Comparison of ENCODE assay signal across 14 cellular contexts in genomic region chr2:37201766-37202165, GRCh38. TPM values are rescaled to one million over a fixed set of nuclear protein-coding genes. Genes with fewer than 3 reads are reported as not detected.
DNase-seq lines count a peak whose midpoint lies in the region; ATAC-seq, FAIRE-seq and TF ChIP-seq lines count a peak whose summit lies in the region.
"Had no signal": no experiment of that assay in that cellular context is flagged by ENCODE, and none has a peak within 500 bp of the region (broad histone marks: within the 10 kb centered on the region; RNA-seq: fewer than 3 reads in every experiment).

No MANE protein-coding gene starts in this region.

- peaks cover 30% of the 10 kb centered on the region for H3K4me1 Mint-ChIP-seq in stimulated activated effector memory CD8-positive, alpha-beta T cell treated with anti-CD3 and anti-CD28 coated beads, Interleukin-12 subunit alpha, Interleukin-12 subunit beta, amount 100 ng/mL, for 72 hours

- no TSS peak for BruUV-seq in K562 (replicated peaks; lab: Mats Ljungman, UMichigan)

- H4K20me1 ChIP-seq in SU-DHL-6 (ENCODE audit: low read depth, low read length): no peaks in the 10 kb centered on the region
- H4K20me1 ChIP-seq in K562 (replicated peaks; ENCODE audit: control insufficient read depth, insufficient read depth, low read length): no peaks in the 10 kb centered on the region

- H3K4me2 ChIP-seq in SU-DHL-6 (ENCODE audit: low read depth, low read length, poor library complexity, severe bottlenecking) (no peak overlapping the region), K562 (ENCODE audit: insufficient read depth, low read length) (no peak overlapping the region)

- H3K9me3 ChIP-seq in SU-DHL-6 (ENCODE audit: insufficient read depth, low read length) (no peaks in the 10 kb centered on the region), K562 (replicated peaks; ENCODE audit: control insufficient read depth, insufficient read depth, low read depth, low read length) (peaks cover 13% of the 10 kb centered on the region), transverse colon (peaks cover 0 to 11% of the 10 kb centered on the region in 2 donors), prostate gland (no peaks in the 10 kb centered on the region)

- no peaks in the 10 kb centered on the region for H3K9me2 ChIP-seq in SU-DHL-6 (replicated peaks; ENCODE audit: insufficient read depth, low read length)

- H3K79me2 ChIP-seq in SU-DHL-6 (ENCODE audit: insufficient read depth, low read length) (peaks cover 65% of the 10 kb centered on the region), K562 (ENCODE audit: control insufficient read depth, insufficient read depth, low read length) (peaks cover 72% of the 10 kb centered on the region)

- ATAC-seq in K562 (no peak), GM21576 (IDR thresholded peaks at IDR 0.05; ENCODE audit: unreplicated experiment) (no peak)
- peak; percentile 99 for ATAC-seq in stimulated activated effector memory CD8-positive, alpha-beta T cell treated with anti-CD3 and anti-CD28 coated beads, Interleukin-12 subunit alpha, Interleukin-12 subunit beta, amount 100 ng/mL, for 72 hours
- ATAC-seq: left lobe of liver had no signal

- intact Hi-C loops in K562 (cut with micrococcal nuclease): no loop called here
- intact Hi-C loops in transverse colon (cut with DNase I; ENCODE audit: low total_unique reads): no loop called here
- intact Hi-C loops in prostate gland (cut with DNase I): no loop called here

- CTCF ChIA-PET in K562 (lab: Yijun Ruan, JAX; ENCODE audit: low intra/inter-chr PET ratio): no interaction called here

- no peak overlapping the region for H3K9ac ChIP-seq in SU-DHL-6 (ENCODE audit: low read length)
- no peak overlapping the region for H3K9ac ChIP-seq in K562 (ENCODE audit: insufficient read depth in 1 of 2, low read depth in 2 of 2, low read length in 2 of 2)

- H3K4me3 ChIP-seq in SU-DHL-6 (ENCODE audit: insufficient read depth, low read length, poor library complexity, severe bottlenecking) (no peak overlapping the region), K562 (no peak overlapping the region), transverse colon (no peak overlapping the region), prostate gland (no peak overlapping the region)

- FAIRE-seq in K562 (lab: Jason Lieb, UNC): no peak

- TF ChIP-seq POLR2A in K562 (conservative IDR thresholded peaks at IDR 0.05) (no peak), transverse colon (IDR thresholded peaks at IDR 0.05) (no peak), prostate gland (IDR thresholded peaks at IDR 0.05) (no peak)

- H3K9me3 Mint-ChIP-seq in stimulated activated effector memory CD8-positive, alpha-beta T cell treated with anti-CD3 and anti-CD28 coated beads, Interleukin-12 subunit alpha, Interleukin-12 subunit beta, amount 100 ng/mL, for 72 hours: peaks cover 5% of the 10 kb centered on the region

- in situ Hi-C loops in K562 (cut with MboI): no loop called here
- in situ Hi-C loops in transverse colon (cut with MboI; ENCODE audit: low pct_ligation_motif_present in 1 of 4, low pct_unique_long_range_greater_than_20kb in 1 of 4, low sequenced_read_pairs in 3 of 4): no loop called here

- H3K36me3 ChIP-seq in SU-DHL-6 (ENCODE audit: low read length) (peaks cover 48% of the 10 kb centered on the region), K562 (ENCODE audit: control insufficient read depth, insufficient read depth, low read length) (peaks cover 79% of the 10 kb centered on the region), transverse colon (peaks cover 0 to 67% (median 21%) of the 10 kb centered on the region in 4 donors), prostate gland (peaks cover 0 to 9% of the 10 kb centered on the region in 2 donors)

- WGBS in K562 (ENCODE audit: insufficient coverage, low coverage, missing lambda C conversion rate): 92% methylated on average over 1 of the region's 1 CpG
- 78 to 100% methylated on average over 1 of the region's 1 CpG for WGBS in transverse colon (ENCODE audit: low coverage in 1 of 2), 2 donors
- WGBS in prostate gland: 97% methylated on average over 1 of the region's 1 CpG

- peak; percentile 28 for DNase-seq in activated naive CD4-positive, alpha-beta T cell treated with Interleukin-2 at 50 U/mL for 16 hours
- no peak for DNase-seq in activated naive CD4-positive, alpha-beta T cell treated with anti-CD3 and anti-CD28 coated beads, Interleukin-2, amount 50 U/mL, for 16 hours
- peak in 2 of 4 experiments; percentile 14 to 23 for DNase-seq in K562 (ENCODE audit: extremely low read depth in 1 of 4, low spot score in 3 of 4)
- peak; percentile 26 to 71 for DNase-seq in stimulated activated effector memory CD8-positive, alpha-beta T cell treated with anti-CD3 and anti-CD28 coated beads, Interleukin-12 subunit alpha, Interleukin-12 subunit beta, amount 100 ng/mL, for 72 hours (ENCODE audit: low spot score in 2 of 2)
- DNase-seq in transverse colon: no peak
- DNase-seq in prostate gland (ENCODE audit: low spot score): no peak
- DNase-seq: anterior cingulate cortex, NCI-H146, SHP77 treated with DMSO at 0.1 percent for 48 hours had no signal

- no peaks in the 10 kb centered on the region for H3K27me3 ChIP-seq in SU-DHL-6 (ENCODE audit: low read length)
- H3K27me3 ChIP-seq in K562 (ENCODE audit: control insufficient read depth in 2 of 2, insufficient read depth in 2 of 2, low read length in 2 of 2): no peaks in the 10 kb centered on the region
- H3K27me3 ChIP-seq in transverse colon: no peaks in the 10 kb centered on the region
- no peaks in the 10 kb centered on the region for H3K27me3 ChIP-seq in prostate gland (replicated peaks; ENCODE audit: insufficient read depth)

- TF ChIP-seq EP300 in K562 (IDR thresholded peaks at IDR 0.05; ENCODE audit: low read length): no peak
- no peak for TF ChIP-seq EP300 in transverse colon (IDR thresholded peaks at IDR 0.05; ENCODE audit: low read depth)

- H3K4me3 Mint-ChIP-seq in stimulated activated effector memory CD8-positive, alpha-beta T cell treated with anti-CD3 and anti-CD28 coated beads, Interleukin-12 subunit alpha, Interleukin-12 subunit beta, amount 100 ng/mL, for 72 hours: peak overlapping the region; percentile 46

- peak overlapping the region; percentile 89 for H3K27ac Mint-ChIP-seq in stimulated activated effector memory CD8-positive, alpha-beta T cell treated with anti-CD3 and anti-CD28 coated beads, Interleukin-12 subunit alpha, Interleukin-12 subunit beta, amount 100 ng/mL, for 72 hours

- TF ChIP-seq CTCF in SU-DHL-6 (IDR thresholded peaks at IDR 0.05; ENCODE audit: insufficient read depth, low read length, poor library complexity, severe bottlenecking) (no peak), K562 (IDR thresholded peaks at IDR 0.05 in 2 of 3, conservative IDR thresholded peaks at IDR 0.05 in 1 of 3; ENCODE audit: insufficient read depth in 2 of 3, low read depth in 1 of 3, low read length in 3 of 3) (no peak), transverse colon (IDR thresholded peaks at IDR 0.05) (no peak), prostate gland (IDR thresholded peaks at IDR 0.05) (no peak)

- H3K36me3 Mint-ChIP-seq in stimulated activated effector memory CD8-positive, alpha-beta T cell treated with anti-CD3 and anti-CD28 coated beads, Interleukin-12 subunit alpha, Interleukin-12 subunit beta, amount 100 ng/mL, for 72 hours: peaks cover 82% of the 10 kb centered on the region

- H3K4me1 ChIP-seq in K562 (replicated peaks in 1 of 2; ENCODE audit: control insufficient read depth in 2 of 2, insufficient read depth in 2 of 2, low read length in 2 of 2): peaks cover 3 to 10% of the 10 kb centered on the region in 2 experiments; a peak in 3 of 5 replicates
- peaks cover 6 to 20% (median 12%) of the 10 kb centered on the region in 4 donors for H3K4me1 ChIP-seq in transverse colon
- H3K4me1 ChIP-seq in prostate gland (replicated peaks): no peaks in the 10 kb centered on the region

- TF ChIP-seq RAD21 in K562 (CRISPR knock-in tag; conservative IDR thresholded peaks at IDR 0.05 in 1 of 2, IDR thresholded peaks at IDR 0.05 in 1 of 2): no peak

- peak overlapping the region; percentile 5; the same call in 1 of the 2 replicates for H3K27ac ChIP-seq in SU-DHL-6 (ENCODE audit: low read depth, low read length)
- H3K27ac ChIP-seq in K562 (ENCODE audit: extremely low read depth, low read depth, low read length): peak overlapping the region; percentile 46; the same call in 1 of the 3 replicates
- H3K27ac ChIP-seq in transverse colon: no peak overlapping the region
- H3K27ac ChIP-seq in prostate gland: no peak overlapping the region

- H3F3A ChIP-seq in SU-DHL-6 (ENCODE audit: insufficient read depth): peaks cover 45% of the 10 kb centered on the region

- H2AFZ ChIP-seq in SU-DHL-6 (ENCODE audit: low read depth, low read length, severe bottlenecking): no peak overlapping the region
- no peak overlapping the region for H2AFZ ChIP-seq in K562 (ENCODE audit: low read depth, low read length)

- POLR2A ChIA-PET in K562 (lab: Yijun Ruan, JAX): interaction anchor here (0.7 to 1.7 kb wide), 6 partner anchors 8 to 21 kb away, joined by 3 to 8 read pairs (median 4); no protein-coding TSS in a partner anchor

- no peaks in the 10 kb centered on the region for H3K9me1 ChIP-seq in K562 (ENCODE audit: control insufficient read depth, insufficient read depth, low read length)

RNA-seq across cellular contexts. Expression of gene CEBPZOS, which starts 5.5 kb away (rescaled TPM):
- total RNA-seq in K562 (2011; cell fraction: chromatin; rRNA removed; ENCODE audit: low replicate concordance): 12.3 and 36.1 TPM in 2 replicates
- 9.2 and 9.7 TPM in 2 replicates for total RNA-seq in K562 (2011; cell fraction: nucleolus; rRNA removed)
- total RNA-seq in K562 (2011; cell fraction: nucleoplasm; rRNA removed): 19.1 and 39.8 TPM in 2 replicates
- total RNA-seq in K562 (2014; rRNA removed): 19.7 and 21.7 TPM in 2 replicates
- total RNA-seq in K562 (2014; rRNA removed; fragmentation: Illumina TruSeq; extraction: Trizol): 41.5 and 46.3 TPM in 2 replicates
- 28.5 and 32.1 TPM in 2 replicates for total RNA-seq in K562 (2015; rRNA removed; fragmentation: Illumina TruSeq; extraction: Trizol)
- 48.0 and 48.9 TPM in 2 replicates for total RNA-seq in K562 (2021)
- polyA plus RNA-seq in K562 (2011; rRNA removed): 48.8 and 53.7 TPM in 2 replicates
- polyA plus RNA-seq in K562 (2011; cell fraction: cytosol; rRNA removed): 23.3 and 50.1 TPM in 2 replicates
- polyA plus RNA-seq in K562 (2011; cell fraction: nucleus; rRNA removed): 16.3 and 20.8 TPM in 2 replicates
- polyA plus RNA-seq in K562 (2012): 31.6 and 62.8 TPM in 2 replicates
- 46.4 and 59.2 TPM in 2 replicates for polyA plus RNA-seq in K562 (2014; fragmentation: Illumina TruSeq; extraction: Trizol)
- 10 to 100 TPM; 28.5 to 64.8 TPM for polyA plus RNA-seq in K562 (2014; fragmentation: Nextera tagmentation; extraction: Ambion mirVana)
- polyA plus RNA-seq in K562 (2014; rRNA removed): 46.7 and 62.4 TPM in 2 replicates
- 26.2 and 26.4 TPM in 2 replicates for polyA minus RNA-seq in K562 (2011; rRNA and poly(A)+ RNA removed)
- polyA minus RNA-seq in K562 (2011; cell fraction: cytosol; rRNA and poly(A)+ RNA removed): 9.2 and 17.2 TPM in 2 replicates
- polyA minus RNA-seq in K562 (2011; cell fraction: nucleus; rRNA and poly(A)+ RNA removed): 6.5 and 10.9 TPM in 2 replicates
- 10 to 100 TPM in 3 of 4 donors, 1 to 10 TPM in 1; 7.5 to 39.0 (median 24.2) TPM for total RNA-seq in transverse colon
- 10 to 100 TPM; 24.3 to 45.2 TPM for total RNA-seq in prostate gland

RNA-seq across cellular contexts. Expression of gene SULT6B1, which starts 13.3 kb away (rescaled TPM):
- total RNA-seq in K562 (2011; cell fraction: chromatin; rRNA removed; ENCODE audit: low replicate concordance): not detected in 2 replicates
- total RNA-seq in K562 (2011; cell fraction: nucleolus; rRNA removed): not detected in 2 replicates
- not detected in 2 replicates for total RNA-seq in K562 (2011; cell fraction: nucleoplasm; rRNA removed)
- total RNA-seq in K562 (2014; rRNA removed) (not detected in 2 replicates), K562 (2014; rRNA removed; fragmentation: Illumina TruSeq; extraction: Trizol) (not detected in 2 replicates), K562 (2015; rRNA removed; fragmentation: Illumina TruSeq; extraction: Trizol) (not detected in 2 replicates), K562 (2021) (not detected in 2 replicates), transverse colon (not detected), prostate gland (not detected)
- polyA plus RNA-seq in K562 (2011; rRNA removed) (not detected in 2 replicates), K562 (2014; fragmentation: Illumina TruSeq; extraction: Trizol) (not detected in 2 replicates), K562 (2014; fragmentation: Nextera tagmentation; extraction: Ambion mirVana) (not detected), K562 (2014; rRNA removed) (not detected in 2 replicates)
- polyA plus RNA-seq in K562 (2011; cell fraction: cytosol; rRNA removed): not detected in 2 replicates
- not detected in 2 replicates for polyA plus RNA-seq in K562 (2011; cell fraction: nucleus; rRNA removed)
- polyA plus RNA-seq in K562 (2012): not detected in 2 replicates
- polyA minus RNA-seq in K562 (2011; rRNA and poly(A)+ RNA removed): not detected in 2 replicates
- not detected in 2 replicates for polyA minus RNA-seq in K562 (2011; cell fraction: cytosol; rRNA and poly(A)+ RNA removed)
- not detected in 2 replicates for polyA minus RNA-seq in K562 (2011; cell fraction: nucleus; rRNA and poly(A)+ RNA removed)
- total RNA-seq: fibroblast of lung, left lobe of liver, posterior vena cava had no signal
- polyA plus RNA-seq: fibroblast of lung had no signal

RNA-seq across cellular contexts. Expression of gene CEBPZ, which starts 29.6 kb away (rescaled TPM):
- 13.4 and 61.1 TPM in 2 replicates for total RNA-seq in K562 (2011; cell fraction: chromatin; rRNA removed; ENCODE audit: low replicate concordance)
- 8.3 and 12.1 TPM in 2 replicates for total RNA-seq in K562 (2011; cell fraction: nucleolus; rRNA removed)
- total RNA-seq in K562 (2011; cell fraction: nucleoplasm; rRNA removed): 13.3 and 14.9 TPM in 2 replicates
- total RNA-seq in K562 (2014; rRNA removed) (63.5 and 77.1 TPM in 2 replicates), K562 (2014; rRNA removed; fragmentation: Illumina TruSeq; extraction: Trizol) (160 and 192 TPM in 2 replicates), K562 (2015; rRNA removed; fragmentation: Illumina TruSeq; extraction: Trizol) (111 and 118 TPM in 2 replicates), K562 (2021) (84.9 and 91.4 TPM in 2 replicates), transverse colon (100 to 1,000 TPM in 1 of 4 donors, 10 to 100 TPM in 2, 1 to 10 TPM in 1; 9.4 to 235 (median 33.7) TPM), prostate gland (10 to 100 TPM; 27.5 to 35.4 TPM)
- polyA plus RNA-seq in K562 (2011; rRNA removed) (30.2 and 49.7 TPM in 2 replicates), K562 (2014; fragmentation: Illumina TruSeq; extraction: Trizol) (74.8 and 82.8 TPM in 2 replicates), K562 (2014; fragmentation: Nextera tagmentation; extraction: Ambion mirVana) (100 to 1,000 TPM in 1 of 2 experiments, 10 to 100 TPM in 1; 56.5 to 102 TPM), K562 (2014; rRNA removed) (63.3 and 68.1 TPM in 2 replicates)
- 4.9 and 10.4 TPM in 2 replicates for polyA plus RNA-seq in K562 (2011; cell fraction: cytosol; rRNA removed)
- polyA plus RNA-seq in K562 (2011; cell fraction: nucleus; rRNA removed): 11.9 and 15.1 TPM in 2 replicates
- 34.5 and 67.0 TPM in 2 replicates for polyA plus RNA-seq in K562 (2012)
- 84.8 and 89.3 TPM in 2 replicates for polyA minus RNA-seq in K562 (2011; rRNA and poly(A)+ RNA removed)
- 21.9 and 29.8 TPM in 2 replicates for polyA minus RNA-seq in K562 (2011; cell fraction: cytosol; rRNA and poly(A)+ RNA removed)
- 25.4 and 50.1 TPM in 2 replicates for polyA minus RNA-seq in K562 (2011; cell fraction: nucleus; rRNA and poly(A)+ RNA removed)

RNA-seq across cellular contexts. Expression of gene NDUFAF7, which starts 29.7 kb away (rescaled TPM):
- 30.1 and 66.7 TPM in 2 replicates for total RNA-seq in K562 (2011; cell fraction: chromatin; rRNA removed; ENCODE audit: low replicate concordance)
- 13.5 and 14.5 TPM in 2 replicates for total RNA-seq in K562 (2011; cell fraction: nucleolus; rRNA removed)
- 26.2 and 32.9 TPM in 2 replicates for total RNA-seq in K562 (2011; cell fraction: nucleoplasm; rRNA removed)
- total RNA-seq in K562 (2014; rRNA removed): 12.9 and 14.9 TPM in 2 replicates
- total RNA-seq in K562 (2014; rRNA removed; fragmentation: Illumina TruSeq; extraction: Trizol): 29.3 and 31.5 TPM in 2 replicates
- total RNA-seq in K562 (2015; rRNA removed; fragmentation: Illumina TruSeq; extraction: Trizol): 23.4 and 23.9 TPM in 2 replicates
- 20.7 and 23.4 TPM in 2 replicates for total RNA-seq in K562 (2021)
- polyA plus RNA-seq in K562 (2011; rRNA removed): 31.9 and 41.6 TPM in 2 replicates
- 9.5 and 21.3 TPM in 2 replicates for polyA plus RNA-seq in K562 (2011; cell fraction: cytosol; rRNA removed)
- 58.5 and 62.5 TPM in 2 replicates for polyA plus RNA-seq in K562 (2011; cell fraction: nucleus; rRNA removed)
- polyA plus RNA-seq in K562 (2012): 11.7 and 12.4 TPM in 2 replicates
- polyA plus RNA-seq in K562 (2014; fragmentation: Illumina TruSeq; extraction: Trizol): 20.6 and 22.1 TPM in 2 replicates
- polyA plus RNA-seq in K562 (2014; fragmentation: Nextera tagmentation; extraction: Ambion mirVana): 10 to 100 TPM; 18.9 to 25.0 TPM
- 30.1 and 34.3 TPM in 2 replicates for polyA plus RNA-seq in K562 (2014; rRNA removed)
- polyA minus RNA-seq in K562 (2011; rRNA and poly(A)+ RNA removed): 22.2 and 24.5 TPM in 2 replicates
- 7.1 and 12.5 TPM in 2 replicates for polyA minus RNA-seq in K562 (2011; cell fraction: cytosol; rRNA and poly(A)+ RNA removed)
- polyA minus RNA-seq in K562 (2011; cell fraction: nucleus; rRNA and poly(A)+ RNA removed): 16.6 and 21.5 TPM in 2 replicates
- 10 to 100 TPM in 3 of 4 donors, 1 to 10 TPM in 1; 1.9 to 21.6 (median 16.5) TPM for total RNA-seq in transverse colon
- total RNA-seq in prostate gland: 10 to 100 TPM; 12.8 to 25.7 TPM

RNA-seq across cellular contexts. Expression of gene EIF2AK2, which starts 45.0 kb away (rescaled TPM):
- 6.0 and 24.9 TPM in 2 replicates for total RNA-seq in K562 (2011; cell fraction: chromatin; rRNA removed; ENCODE audit: low replicate concordance)
- total RNA-seq in K562 (2011; cell fraction: nucleolus; rRNA removed): 3.3 and 5.4 TPM in 2 replicates
- total RNA-seq in K562 (2011; cell fraction: nucleoplasm; rRNA removed): 5.4 and 10.8 TPM in 2 replicates
- 6.8 and 11.6 TPM in 2 replicates for total RNA-seq in K562 (2014; rRNA removed)
- 18.8 and 23.2 TPM in 2 replicates for total RNA-seq in K562 (2014; rRNA removed; fragmentation: Illumina TruSeq; extraction: Trizol)
- 15.6 and 18.8 TPM in 2 replicates for total RNA-seq in K562 (2015; rRNA removed; fragmentation: Illumina TruSeq; extraction: Trizol)
- total RNA-seq in K562 (2021): 17.2 and 17.6 TPM in 2 replicates
- 10.8 and 13.3 TPM in 2 replicates for polyA plus RNA-seq in K562 (2011; rRNA removed)
- polyA plus RNA-seq in K562 (2011; cell fraction: cytosol; rRNA removed): 3.6 and 6.4 TPM in 2 replicates
- 3.3 and 3.8 TPM in 2 replicates for polyA plus RNA-seq in K562 (2011; cell fraction: nucleus; rRNA removed)
- 8.4 and 10.8 TPM in 2 replicates for polyA plus RNA-seq in K562 (2012)
- 14.7 and 19.5 TPM in 2 replicates for polyA plus RNA-seq in K562 (2014; fragmentation: Illumina TruSeq; extraction: Trizol)
- polyA plus RNA-seq in K562 (2014; fragmentation: Nextera tagmentation; extraction: Ambion mirVana): 1 to 10 TPM; 3.8 to 5.6 TPM
- 10.7 and 12.5 TPM in 2 replicates for polyA plus RNA-seq in K562 (2014; rRNA removed)
- polyA minus RNA-seq in K562 (2011; rRNA and poly(A)+ RNA removed): 22.4 and 22.9 TPM in 2 replicates
- polyA minus RNA-seq in K562 (2011; cell fraction: cytosol; rRNA and poly(A)+ RNA removed): 8.8 and 11.1 TPM in 2 replicates
- 3.5 and 6.3 TPM in 2 replicates for polyA minus RNA-seq in K562 (2011; cell fraction: nucleus; rRNA and poly(A)+ RNA removed)
- 10 to 100 TPM; 19.5 to 63.2 (median 25.8) TPM for total RNA-seq in transverse colon
- total RNA-seq in prostate gland: 10 to 100 TPM; 20.8 to 32.1 TPM

Comparison
In these comparisons a context has a peak if more than half of its experiments do, and no peak if none do; other contexts are left out.
1. DNase-seq: peak in activated naive CD4-positive, alpha-beta T cell treated with Interleukin-2 at 50 U/mL for 16 hours (single experiment) and stimulated activated effector memory CD8-positive, alpha-beta T cell treated with anti-CD3 and anti-CD28 coated beads, Interleukin-12 subunit alpha, Interleukin-12 subunit beta, amount 100 ng/mL, for 72 hours (2 of 2); none in activated naive CD4-positive, alpha-beta T cell treated with anti-CD3 and anti-CD28 coated beads, Interleukin-2, amount 50 U/mL, for 16 hours (single experiment), transverse colon (single experiment) and prostate gland (single experiment).
2. H3K27ac ChIP-seq: peak in SU-DHL-6 (single experiment) and K562 (single experiment); none in transverse colon (0 of 4) and prostate gland (0 of 2).